In genomic region chr5:1110260-1110929, GRCh38 we compare ENCODE assay signal across 8 cellular contexts. TPM values are rescaled to one million over a fixed set of nuclear protein-coding genes. Genes with fewer than 3 reads are reported as not detected.
DNase-seq lines count a peak whose midpoint lies in the region; ATAC-seq and TF ChIP-seq lines count a peak whose summit lies in the region.

No MANE protein-coding gene starts in this region.

- H3K27me3 ChIP-seq in CD8-positive, alpha-beta memory T cell (ENCODE audit: insufficient read depth, low read length, poor library complexity, severe bottlenecking), result no peaks in the 10 kb centered on the region
- H3K27me3 ChIP-seq in neuron (ENCODE audit: insufficient read depth, low read length), result peaks cover 7% of the 10 kb centered on the region

- H3K4me3 Mint-ChIP-seq in CD8-positive, alpha-beta memory T cell, result peak overlapping the region; percentile 74 to 97 (median 88)

- H3K27ac Mint-ChIP-seq in CD8-positive, alpha-beta memory T cell, result peak overlapping the region; percentile 7 to 98 (median 80)

- H3K27ac ChIP-seq in CD8-positive, alpha-beta memory T cell (ENCODE audit: low read depth, low read length), result peak overlapping the region; percentile 57

- H3K9me3 Mint-ChIP-seq in CD8-positive, alpha-beta memory T cell, result no peaks in the 10 kb centered on the region

- POLR2A ChIA-PET in CD8-positive, alpha-beta memory T cell (lab: Charles Lee), result no interaction called here

- H2AFZ ChIP-seq in neuron (ENCODE audit: low read depth, low read length), result no peak overlapping the region

- no peaks in the 10 kb centered on the region for H3K9me3 ChIP-seq in CD8-positive, alpha-beta memory T cell (ENCODE audit: low read length)
- peaks cover 3% of the 10 kb centered on the region for H3K9me3 ChIP-seq in neuron (ENCODE audit: low read length)

- peaks cover 45% of the 10 kb centered on the region for H3K4me1 ChIP-seq in CD8-positive, alpha-beta memory T cell (ENCODE audit: insufficient read depth, low read length)
- H3K4me1 ChIP-seq in neuron (ENCODE audit: insufficient read depth, low read length), result peaks cover 7% of the 10 kb centered on the region

- no peaks in the 10 kb centered on the region for H3K36me3 Mint-ChIP-seq in CD8-positive, alpha-beta memory T cell

- peak overlapping the region; percentile 77 for H3K4me3 ChIP-seq in CD8-positive, alpha-beta memory T cell (ENCODE audit: low read length)
- H3K4me3 ChIP-seq in epithelial cell of esophagus (ENCODE audit: low read length) (peak overlapping the region; percentile 58), neuron (ENCODE audit: low read length) (peak overlapping the region; percentile 75)

- no peak for TF ChIP-seq CTCF in epithelial cell of esophagus (IDR thresholded peaks at IDR 0.05; ENCODE audit: insufficient read depth, low read depth, low read length, missing control alignments)

- no peaks in the 10 kb centered on the region for H3K36me3 ChIP-seq in CD8-positive, alpha-beta memory T cell (ENCODE audit: insufficient read depth, low read length)
- peaks cover 4% of the 10 kb centered on the region for H3K36me3 ChIP-seq in neuron (ENCODE audit: insufficient read depth, low read length)

- H3K4me1 Mint-ChIP-seq in CD8-positive, alpha-beta memory T cell, result peaks cover 5 to 42% (median 40%) of the 10 kb centered on the region in 3 donors

- CTCF ChIA-PET in CD8-positive, alpha-beta memory T cell (lab: Charles Lee), result no interaction called here

- DNase-seq in CD8-positive, alpha-beta memory T cell, result peak in 2 of 5 donors; percentile 32 to 46
- DNase-seq in RKO (ENCODE audit: low spot score), result peak; percentile 8
- DNase-seq in epithelial cell of esophagus (ENCODE audit: low read depth), result no peak
- no peak for DNase-seq in NCI-H2171 (lab: John Stamatoyannopoulos, UW)
- DNase-seq in LoVo (ENCODE audit: low spot score), result no peak

- H3K27me3 Mint-ChIP-seq in CD8-positive, alpha-beta memory T cell, result peaks cover 2 to 17% of the 10 kb centered on the region in 2 donors

- no peak for ATAC-seq in HG02642 (IDR thresholded peaks at IDR 0.05; ENCODE audit: poor library complexity, unreplicated experiment)
- ATAC-seq in GM18520 (IDR thresholded peaks at IDR 0.05; ENCODE audit: unreplicated experiment), result no peak

RNA-seq across cellular contexts. Expression of gene SLC12A7, which starts 1.5 kb away (rescaled TPM):
- total RNA-seq in CD8-positive, alpha-beta memory T cell, result 1 to 10 TPM; 4.9 to 6.6 TPM
- 20.0 TPM for polyA plus RNA-seq in CD8-positive, alpha-beta memory T cell
